ENCODE assay signal across 25 cellular contexts in the genomic region with DNA sequence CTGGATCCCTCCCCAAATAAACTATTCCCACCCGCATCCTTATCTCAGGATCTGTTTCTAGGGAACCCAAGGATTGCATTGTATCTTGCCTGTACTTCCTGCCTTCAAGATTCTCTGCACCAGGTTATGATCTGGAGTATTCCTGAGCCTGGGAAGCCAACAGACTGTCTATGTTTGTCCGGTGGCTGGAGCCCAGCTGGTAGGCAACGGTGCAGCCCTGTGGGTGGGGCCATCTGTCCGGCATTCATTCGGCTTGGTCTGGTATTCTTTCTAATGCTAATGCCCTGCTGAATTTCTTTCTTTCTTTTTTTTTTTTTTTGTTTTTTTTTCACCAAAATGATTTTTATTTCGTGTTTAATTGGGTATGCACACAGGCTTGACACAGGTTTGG. TPM values are rescaled to one million over a fixed set of nuclear protein-coding genes. Genes with fewer than 3 reads are reported as not detected.
"Had no signal": no experiment of that assay in that cellular context is flagged by ENCODE, and none has a peak within 500 bp of the region (broad histone marks: within the 10 kb centered on the region; RNA-seq: fewer than 3 reads in every experiment).

No MANE protein-coding gene starts in this region.

- H3K4me1 ChIP-seq: ascending aorta, breast epithelium had no signal

- H3K27ac Mint-ChIP-seq: activated CD4-positive, alpha-beta T cell treated with anti-CD3 and anti-CD28 coated beads, Interleukin-2, amount 10 ng/mL, durations not matched to agents 7 days and 5 days; activated CD8-positive, alpha-beta memory T cell treated with anti-CD3 and anti-CD28 coated beads, Interleukin-2, amount 10 ng/mL, durations not matched to agents 7 days and 5 days; activated CD8-positive, alpha-beta T cell treated with anti-CD3 and anti-CD28 coated beads for 36 hours; activated naive CD8-positive, alpha-beta T cell; immature natural killer cell; nephron progenitor cell; type B pancreatic cell had no signal

- DNase-seq: activated CD4-positive, alpha-beta T cell treated with anti-CD3 and anti-CD28 coated beads, Interleukin-2, amount 10 ng/mL, durations not matched to agents 7 days and 5 days; activated CD4-positive, CD25-positive, alpha-beta regulatory T cell treated with anti-CD3 and anti-CD28 coated beads, Interleukin-2, amount 50 U/mL, for 72 hours; activated CD8-positive, alpha-beta memory T cell treated with anti-CD3 and anti-CD28 coated beads, Interleukin-2, amount 10 ng/mL, durations not matched to agents 7 days and 5 days; activated CD8-positive, alpha-beta T cell treated with anti-CD3 and anti-CD28 coated beads for 36 hours; activated naive CD4-positive, alpha-beta T cell; cortex of kidney; immature natural killer cell; left ventricle myocardium inferior; mammary epithelial cell; nephron progenitor cell; occipital lobe; stimulated activated CD4-positive, alpha-beta T cell treated with anti-CD3 and anti-CD28 coated beads, Interleukin-4, amount 100 ng/mL, for 1 hour; stimulated activated naive CD4-positive, alpha-beta T cell; T-helper 2 cell had no signal

- H3K36me3 ChIP-seq: adrenal gland, ascending aorta, breast epithelium, left ventricle myocardium inferior, thoracic aorta had no signal

- H3K4me3 Mint-ChIP-seq: activated CD4-positive, alpha-beta T cell treated with anti-CD3 and anti-CD28 coated beads, Interleukin-2, amount 10 ng/mL, durations not matched to agents 7 days and 5 days; activated CD8-positive, alpha-beta memory T cell treated with anti-CD3 and anti-CD28 coated beads, Interleukin-2, amount 10 ng/mL, durations not matched to agents 7 days and 5 days; activated CD8-positive, alpha-beta T cell treated with anti-CD3 and anti-CD28 coated beads for 36 hours; activated naive CD8-positive, alpha-beta T cell; central memory CD8-positive, alpha-beta T cell; immature natural killer cell; nephron progenitor cell; type B pancreatic cell had no signal

- H3K4me3 ChIP-seq: adrenal gland, ascending aorta, breast epithelium, left ventricle myocardium inferior, SK-N-MC, thoracic aorta had no signal

- H3K36me3 Mint-ChIP-seq: activated naive CD8-positive, alpha-beta T cell; immature natural killer cell; type B pancreatic cell had no signal

- H3K4me1 Mint-ChIP-seq: activated CD4-positive, alpha-beta T cell treated with anti-CD3 and anti-CD28 coated beads, Interleukin-2, amount 10 ng/mL, durations not matched to agents 7 days and 5 days; central memory CD8-positive, alpha-beta T cell; immature natural killer cell had no signal

- H3K27me3 ChIP-seq: adrenal gland, ascending aorta, breast epithelium had no signal

- H3K9me3 Mint-ChIP-seq: activated CD4-positive, alpha-beta T cell treated with anti-CD3 and anti-CD28 coated beads, Interleukin-2, amount 10 ng/mL, durations not matched to agents 7 days and 5 days; activated CD8-positive, alpha-beta T cell treated with anti-CD3 and anti-CD28 coated beads for 36 hours; central memory CD8-positive, alpha-beta T cell; immature natural killer cell; nephron progenitor cell; type B pancreatic cell had no signal

- ATAC-seq: activated CD8-positive, alpha-beta memory T cell treated with anti-CD3 and anti-CD28 coated beads, Interleukin-2, amount 10 ng/mL, durations not matched to agents 7 days and 5 days; activated CD8-positive, alpha-beta T cell treated with anti-CD3 and anti-CD28 coated beads for 36 hours had no signal

- H3K27ac ChIP-seq: adrenal gland, ascending aorta, breast epithelium, epithelial cell of prostate, SK-N-MC, thoracic aorta, VCaP had no signal

- H3K9me3 ChIP-seq: adrenal gland, ascending aorta, breast epithelium, left ventricle myocardium inferior, thoracic aorta had no signal

RNA-seq across cellular contexts. Expression of a gene that starts 20.7 kb away (rescaled TPM):
- total RNA-seq: activated CD4-positive, alpha-beta T cell treated with anti-CD3 and anti-CD28 coated beads, Interleukin-2, amount 10 ng/mL, durations not matched to agents 7 days and 5 days; activated CD8-positive, alpha-beta memory T cell treated with anti-CD3 and anti-CD28 coated beads, Interleukin-2, amount 10 ng/mL, durations not matched to agents 7 days and 5 days; activated CD8-positive, alpha-beta T cell treated with anti-CD3 and anti-CD28 coated beads for 36 hours; ascending aorta; fibroblast of villous mesenchyme; mammary epithelial cell had no signal
- polyA plus RNA-seq: mammary epithelial cell had no signal
